ENCODE assay signal across 16 cellular contexts in genomic region chr14:103703433-103704385, GRCh38. TPM values are rescaled to one million over a fixed set of nuclear protein-coding genes. Genes with fewer than 3 reads are reported as not detected.
DNase-seq lines count a peak whose midpoint lies in the region; FAIRE-seq and TF ChIP-seq lines count a peak whose summit lies in the region.
"Had no signal": no experiment of that assay in that cellular context is flagged by ENCODE, and none has a peak within 500 bp of the region (broad histone marks: within the 10 kb centered on the region; RNA-seq: fewer than 3 reads in every experiment).

No MANE protein-coding gene starts in this region.

- H2BK15ac ChIP-seq in H1 (ENCODE audit: low read length) = no peak overlapping the region

- no peak overlapping the region for H2BK12ac ChIP-seq in H1 (ENCODE audit: low read depth, low read length)

- H3K36me3 ChIP-seq in Caco-2 (ENCODE audit: control insufficient read depth, insufficient read depth, low read length) (no peaks in the 10 kb centered on the region; the same call in 1 of the 2 replicates), OCI-LY1 (ENCODE audit: insufficient read depth, low read length) (peaks cover 80% of the 10 kb centered on the region), H1 (ENCODE audit: control insufficient read depth in 2 of 4, insufficient read depth in 4 of 4, low read length in 3 of 4) (peaks cover 11 to 52% (median 34%) of the 10 kb centered on the region in 4 experiments; a peak in 7 of 8 replicates)

- no peak overlapping the region for H2BK5ac ChIP-seq in H1 (ENCODE audit: low read depth, low read length)

- no peak overlapping the region for H2AK5ac ChIP-seq in H1 (ENCODE audit: low read depth, low read length)

- no peak overlapping the region for H3K9ac ChIP-seq in OCI-LY1 (ENCODE audit: low read length)
- H3K9ac ChIP-seq in H1 (replicated peaks in 1 of 4; ENCODE audit: extremely low read depth in 1 of 4, low read depth in 3 of 4, low read length in 3 of 4) = no peak overlapping the region

- CTCF ChIA-PET in Caco-2 (lab: Charles Lee) = no interaction called here
- CTCF ChIA-PET in H1 (lab: Charles Lee; ENCODE audit: partially characterized antibody) = interaction anchor here (0.7 to 1.1 kb wide), 3 partner anchors 9 to 197 kb away, joined by 3 to 5 read pairs (median 3); no protein-coding TSS in a partner anchor

- H3K27ac ChIP-seq in OCI-LY1 (ENCODE audit: low read depth, low read length, poor library complexity, severe bottlenecking) = peak overlapping the region; percentile 97
- no peak overlapping the region for H3K27ac ChIP-seq in H1 (ENCODE audit: low read depth, low read length)

- POLR2A ChIA-PET in Caco-2 (lab: Charles Lee) (interaction anchor here (0.6 kb wide), 1 partner anchor 166 kb away, joined by 3 read pairs; no protein-coding TSS in a partner anchor), H1 (lab: Charles Lee; ENCODE audit: partially characterized antibody) (interaction anchor here (0.6 to 6.6 kb wide), 12 partner anchors 8 to 185 kb away, joined by 3 to 74 read pairs (median 4); partner anchors contain the start of genes CKB, KLC1, XRCC3 and ZFYVE21)

- H3K4me1 Mint-ChIP-seq in Caco-2 (ENCODE audit: low read depth, unreplicated experiment) (no peaks in the 10 kb centered on the region), neural crest cell (peaks cover 27% of the 10 kb centered on the region)
- no peaks in the 10 kb centered on the region for H3K4me1 Mint-ChIP-seq in T-helper 2 cell treated with Interferon-gamma antibody and Interleukin-4, amounts not matched to agents 5 μg/mL and 100 μg/mL, for 36 hours (ENCODE audit: low read depth)
- H3K4me1 Mint-ChIP-seq: immature natural killer cell had no signal

- intact Hi-C loops in Caco-2 (cut with micrococcal nuclease; ENCODE audit: unreplicated experiment) = no loop called here

- no peak for TF ChIP-seq EP300 in H1 (IDR thresholded peaks at IDR 0.05; ENCODE audit: borderline replicate concordance in 1 of 2, low read depth in 2 of 2, low read length in 2 of 2)

- no peaks in the 10 kb centered on the region for H3K9me3 ChIP-seq in Caco-2
- H3K9me3 ChIP-seq in OCI-LY1 (ENCODE audit: low read length) = no peaks in the 10 kb centered on the region
- no peaks in the 10 kb centered on the region for H3K9me3 ChIP-seq in H1 (ENCODE audit: insufficient read depth in 2 of 2, low read depth in 1 of 2, low read length in 1 of 2)
- H3K9me3 ChIP-seq: ascending aorta, mucosa of descending colon had no signal

- H2AFZ ChIP-seq in OCI-LY1 (ENCODE audit: low read length) (no peak overlapping the region), H1 (ENCODE audit: low read length) (no peak overlapping the region)

- H3K27me3 ChIP-seq in Caco-2 (replicated peaks; ENCODE audit: control insufficient read depth, insufficient read depth, low read length) (no peaks in the 10 kb centered on the region), OCI-LY1 (ENCODE audit: insufficient read depth, low read length) (no peaks in the 10 kb centered on the region), H1 (replicated peaks in 1 of 4; ENCODE audit: control insufficient read depth in 3 of 4, extremely low read depth in 1 of 4, insufficient read depth in 3 of 4, low read length in 3 of 4) (no peaks in the 10 kb centered on the region)
- H3K27me3 ChIP-seq: ascending aorta had no signal

- no peak overlapping the region for H4K91ac ChIP-seq in H1 (replicated peaks; ENCODE audit: insufficient read length, low read length)

- H3K4me3 ChIP-seq in Caco-2 (ENCODE audit: low read depth, low read length) = no peak overlapping the region
- H3K4me3 ChIP-seq in OCI-LY1 (ENCODE audit: low read depth, low read length, poor library complexity, severe bottlenecking) = no peak overlapping the region
- H3K4me3 ChIP-seq in H1 (ENCODE audit: extremely low read depth in 1 of 4, insufficient read depth in 2 of 4, low read depth in 3 of 4, low read length in 4 of 4) = no peak overlapping the region
- H3K4me3 ChIP-seq: ascending aorta, mucosa of descending colon had no signal

- no peak for DNase-seq in Caco-2
- no peak for DNase-seq in H1 (ENCODE audit: low read depth in 1 of 2, low spot score in 2 of 2)
- no peak for DNase-seq in neural crest cell (ENCODE audit: low read depth, low spot score)
- no peak for DNase-seq in T-helper 2 cell treated with Interferon-gamma antibody and Interleukin-4, amounts not matched to agents 5 μg/mL and 100 μg/mL, for 36 hours (ENCODE audit: low spot score)
- DNase-seq in central memory CD4-positive, alpha-beta T cell = no peak
- DNase-seq in COR-L47 (lab: John Stamatoyannopoulos, UW) = no peak
- DNase-seq: activated B cell treated with CpG ODN at 0.5 μM for 24 hours; activated T-cell treated with anti-CD3 and anti-CD28 coated beads, Interleukin-2, amount 50 U/mL, for 48 hours; effector memory CD8-positive, alpha-beta T cell; foreskin melanocyte; immature natural killer cell; NCI-H1105 treated with DMSO at 0.1 percent for 48 hours had no signal

- H3K4ac ChIP-seq in H1 (replicated peaks; ENCODE audit: insufficient read length, low read depth, low read length) = no peak overlapping the region

- no peaks in the 10 kb centered on the region for H3K79me2 ChIP-seq in OCI-LY1 (ENCODE audit: insufficient read depth, low read length)
- no peaks in the 10 kb centered on the region for H3K79me2 ChIP-seq in H1 (ENCODE audit: control insufficient read depth in 1 of 2, insufficient read depth in 2 of 2, low read length in 2 of 2)

- WGBS in H1 (ENCODE audit: extremely low coverage in 1 of 2, insufficient coverage in 1 of 2, insufficient read length in 1 of 2, insufficient replicate concordance in 2 of 2, low coverage in 1 of 2, low lambda C conversion rate in 2 of 2, missing lambda C conversion rate in 1 of 2), 2 experiments = 86% methylated on average over 23 of the region's 24 CpGs; no CpG with 5 or more reads in 1 of the 2 experiments

- H3K18ac ChIP-seq in H1 (ENCODE audit: extremely low read depth, low read length) = no peak overlapping the region

- H3K4me2 ChIP-seq in OCI-LY1 (ENCODE audit: low read length) (no peak overlapping the region), H1 (ENCODE audit: insufficient read depth in 1 of 2, low read depth in 2 of 2, low read length in 2 of 2) (no peak overlapping the region)

- H4K5ac ChIP-seq in H1 (ENCODE audit: insufficient read length, low read depth, low read length) = no peak overlapping the region

- no peaks in the 10 kb centered on the region for H3K9me2 ChIP-seq in OCI-LY1 (ENCODE audit: low read depth, low read length)

- no peaks in the 10 kb centered on the region for H4K20me1 ChIP-seq in OCI-LY1 (ENCODE audit: insufficient read depth, low read length)
- peaks cover 7 to 38% of the 10 kb centered on the region in 2 experiments for H4K20me1 ChIP-seq in H1 (replicated peaks in 1 of 2; ENCODE audit: control insufficient read depth in 1 of 2, insufficient read depth in 2 of 2, low read length in 2 of 2)

- peaks cover 6% of the 10 kb centered on the region; the same call in 1 of the 2 replicates for H3K79me1 ChIP-seq in H1 (ENCODE audit: low read depth, low read length)

- H3K56ac ChIP-seq in H1 (replicated peaks; ENCODE audit: insufficient read length, low read depth, low read length) = no peak overlapping the region

- H2BK120ac ChIP-seq in H1 (replicated peaks; ENCODE audit: low read depth, low read length) = no peak overlapping the region

- H3F3A ChIP-seq in OCI-LY1 (ENCODE audit: insufficient read depth, low read length) = 0 out of 2 replicates have a peak, but pooled peaks cover 5% of the 10 kb centered on the region

- H3K23ac ChIP-seq in H1 (ENCODE audit: insufficient read length) = no peak overlapping the region

- TF ChIP-seq RAD21 in H1 (IDR thresholded peaks at IDR 0.05 in 1 of 2, conservative IDR thresholded peaks at IDR 0.05 in 1 of 2; ENCODE audit: low read depth in 2 of 2, low read length in 2 of 2) = no peak

- no TSS peak for BruUV-seq in Caco-2 (replicated peaks; lab: Mats Ljungman, UMichigan)

- no peaks in the 10 kb centered on the region for H3K9me3 Mint-ChIP-seq in Caco-2 (ENCODE audit: unreplicated experiment)
- H3K9me3 Mint-ChIP-seq in neural crest cell = no peaks in the 10 kb centered on the region
- no peaks in the 10 kb centered on the region for H3K9me3 Mint-ChIP-seq in T-helper 2 cell treated with Interferon-gamma antibody and Interleukin-4, amounts not matched to agents 5 μg/mL and 100 μg/mL, for 36 hours
- H3K9me3 Mint-ChIP-seq: activated B cell treated with CpG ODN at 0.5 μM for 24 hours; effector memory CD8-positive, alpha-beta T cell; immature natural killer cell had no signal

- no peak overlapping the region for H3K4me3 Mint-ChIP-seq in Caco-2 (ENCODE audit: unreplicated experiment)
- H3K4me3 Mint-ChIP-seq in neural crest cell = peak overlapping the region; percentile 70
- no peak overlapping the region for H3K4me3 Mint-ChIP-seq in T-helper 2 cell treated with Interferon-gamma antibody and Interleukin-4, amounts not matched to agents 5 μg/mL and 100 μg/mL, for 36 hours
- H3K4me3 Mint-ChIP-seq: activated B cell treated with CpG ODN at 0.5 μM for 24 hours; effector memory CD8-positive, alpha-beta T cell; immature natural killer cell had no signal

- H3K4me1 ChIP-seq in Caco-2 = no peaks in the 10 kb centered on the region
- peaks cover 61% of the 10 kb centered on the region for H3K4me1 ChIP-seq in OCI-LY1 (ENCODE audit: insufficient read depth, low read length, severe bottlenecking)
- no peaks in the 10 kb centered on the region; a peak in 1 of 7 replicates for H3K4me1 ChIP-seq in H1 (replicated peaks in 1 of 4; ENCODE audit: control insufficient read depth in 3 of 4, insufficient read depth in 4 of 4, low read length in 3 of 4)

- H3K23me2 ChIP-seq in H1 (ENCODE audit: low read depth, low read length) = no peaks in the 10 kb centered on the region

- no peak overlapping the region for H2BK20ac ChIP-seq in H1 (ENCODE audit: low read length)

- H3K36me3 Mint-ChIP-seq in Caco-2 (ENCODE audit: insufficient read depth, unreplicated experiment) (peaks cover 74% of the 10 kb centered on the region), neural crest cell (ENCODE audit: low read depth) (peaks cover 12% of the 10 kb centered on the region)
- peaks cover 33% of the 10 kb centered on the region for H3K36me3 Mint-ChIP-seq in T-helper 2 cell treated with Interferon-gamma antibody and Interleukin-4, amounts not matched to agents 5 μg/mL and 100 μg/mL, for 36 hours (ENCODE audit: low read depth)

- no peak for TF ChIP-seq POLR2A in H1 (IDR thresholded peaks at IDR 0.05; ENCODE audit: control extremely low read depth in 1 of 2, low read depth in 2 of 2, low read length in 2 of 2)

- FAIRE-seq in H1 (lab: Jason Lieb, UNC) = no peak
- FAIRE-seq: G401.6 had no signal

- H3K27ac Mint-ChIP-seq in Caco-2 (ENCODE audit: unreplicated experiment) (peak overlapping the region; percentile 44), neural crest cell (ENCODE audit: unreplicated experiment) (peak overlapping the region; percentile 94)
- no peak overlapping the region for H3K27ac Mint-ChIP-seq in T-helper 2 cell treated with Interferon-gamma antibody and Interleukin-4, amounts not matched to agents 5 μg/mL and 100 μg/mL, for 36 hours

- TF ChIP-seq CTCF in Caco-2 (IDR thresholded peaks at IDR 0.05; ENCODE audit: insufficient read depth in 1 of 2, low read depth in 1 of 2, low read length in 1 of 2, severe bottlenecking in 1 of 2, unreplicated experiment in 1 of 2) (no peak), OCI-LY1 (IDR thresholded peaks at IDR 0.05; ENCODE audit: low read length) (no peak), H1 (IDR thresholded peaks at IDR 0.05; ENCODE audit: control extremely low read depth in 1 of 3, insufficient read depth in 1 of 3, low read depth in 1 of 3, low read length in 3 of 3) (no peak), neural crest cell (conservative IDR thresholded peaks at IDR 0.05) (no peak)

- H4K8ac ChIP-seq in H1 (ENCODE audit: extremely low read depth, insufficient read depth, low read length) = 0 out of 2 replicates have a peak overlapping the region, but pooled peaks have one; percentile 23

- no peak overlapping the region for H3K14ac ChIP-seq in H1 (ENCODE audit: insufficient read length)

- H3K27me3 Mint-ChIP-seq in Caco-2 (ENCODE audit: insufficient read depth, unreplicated experiment) (no peaks in the 10 kb centered on the region), neural crest cell (ENCODE audit: low read depth) (peaks cover 9% of the 10 kb centered on the region)
- H3K27me3 Mint-ChIP-seq in T-helper 2 cell treated with Interferon-gamma antibody and Interleukin-4, amounts not matched to agents 5 μg/mL and 100 μg/mL, for 36 hours (ENCODE audit: low read depth) = no peaks in the 10 kb centered on the region
- H3K27me3 Mint-ChIP-seq: activated B cell treated with CpG ODN at 0.5 μM for 24 hours; effector memory CD8-positive, alpha-beta T cell had no signal

RNA-seq across cellular contexts. Expression of gene XRCC3, which starts 11.5 kb away (rescaled TPM):
- total RNA-seq in Caco-2 (2022) (39.5 and 44.0 TPM in 2 replicates), neural crest cell (50.8 and 53.6 TPM in 2 replicates)
- total RNA-seq in H1 (2021; fragmentation: NEBNext Ultra II Directional; extraction: Animal tissue kit (Norgen Biotek cat#: 25700)) = 41.7 and 41.8 TPM in 2 replicates
- polyA plus RNA-seq in H1 (2011; rRNA removed) = 36.9 and 51.2 TPM in 2 replicates
- 44.6 TPM for polyA plus RNA-seq in H1 (2011; cell fraction: cytosol; rRNA removed)
- polyA plus RNA-seq in H1 (2011; cell fraction: nucleus; rRNA removed) = 72.6 TPM
- 29.9 to 39.9 TPM (median 33.4 TPM) in 4 replicates for polyA plus RNA-seq in H1 (2012, experiment 1 of 2)
- 49.6 TPM for polyA plus RNA-seq in H1 (2012, experiment 2 of 2)
- polyA plus RNA-seq in H1 (2013, experiment 1 of 2) = 34.4 TPM
- 29.7 TPM for polyA plus RNA-seq in H1 (2013, experiment 2 of 2)
- 23.0 and 28.4 TPM in 2 replicates for polyA minus RNA-seq in H1 (2011; rRNA and poly(A)+ RNA removed)
- 27.0 TPM for polyA minus RNA-seq in H1 (2011; cell fraction: cytosol; rRNA and poly(A)+ RNA removed)
- 33.4 TPM for polyA minus RNA-seq in H1 (2011; cell fraction: nucleus; rRNA and poly(A)+ RNA removed)

RNA-seq across cellular contexts. Expression of gene ZFYVE21, which starts 11.9 kb away (rescaled TPM):
- total RNA-seq in Caco-2 (2022) (61.6 and 66.2 TPM in 2 replicates), neural crest cell (42.0 and 44.0 TPM in 2 replicates)
- total RNA-seq in H1 (2021; fragmentation: NEBNext Ultra II Directional; extraction: Animal tissue kit (Norgen Biotek cat#: 25700)) = 44.3 and 53.4 TPM in 2 replicates
- polyA plus RNA-seq in H1 (2011; rRNA removed) = 127 and 143 TPM in 2 replicates
- 90.7 TPM for polyA plus RNA-seq in H1 (2011; cell fraction: cytosol; rRNA removed)
- 120 TPM for polyA plus RNA-seq in H1 (2011; cell fraction: nucleus; rRNA removed)
- 47.7 to 65.8 TPM (median 61.0 TPM) in 4 replicates for polyA plus RNA-seq in H1 (2012, experiment 1 of 2)
- 24.4 TPM for polyA plus RNA-seq in H1 (2012, experiment 2 of 2)
- polyA plus RNA-seq in H1 (2013, experiment 1 of 2) = 43.0 TPM
- polyA plus RNA-seq in H1 (2013, experiment 2 of 2) = 40.6 TPM
- polyA minus RNA-seq in H1 (2011; rRNA and poly(A)+ RNA removed) = 31.5 and 34.8 TPM in 2 replicates
- 34.2 TPM for polyA minus RNA-seq in H1 (2011; cell fraction: cytosol; rRNA and poly(A)+ RNA removed)
- 39.4 TPM for polyA minus RNA-seq in H1 (2011; cell fraction: nucleus; rRNA and poly(A)+ RNA removed)
